Comparison of ENCODE assay signal across 8 cellular contexts in genomic region chr1:26900001-26900814, GRCh38. TPM values are rescaled to one million over a fixed set of nuclear protein-coding genes. Genes with fewer than 3 reads are reported as not detected.
DNase-seq lines count a peak whose midpoint lies in the region; ATAC-seq and TF ChIP-seq lines count a peak whose summit lies in the region.

Gene GPATCH3, minus strand, starts transcription at chr1:26900467. Its CDS starts 25 bp downstream, at chr1:26900442.

- POLR2A ChIA-PET in PC-9 (lab: Charles Lee; ENCODE audit: unreplicated experiment), result interaction anchor here (0.5 to 1.1 kb wide), 7 partner anchors 10 to 774 kb away, joined by 3 to 9 read pairs (median 5); partner anchors contain the start of genes GPN2 and ZDHHC18

- ATAC-seq in GM21367 (IDR thresholded peaks at IDR 0.05; ENCODE audit: unreplicated experiment), result peak; percentile 79
- ATAC-seq in activated T-cell treated with anti-CD3 and anti-CD28 coated beads, Interleukin-2, amount 50 U/mL, for 4 hours, result peak; percentile 95
- peak; percentile 94 for ATAC-seq in mucosa of descending colon

- H3K9me3 ChIP-seq in PC-9 (ENCODE audit: insufficient read depth, low read depth) (no peaks in the 10 kb centered on the region), mucosa of descending colon (no peaks in the 10 kb centered on the region)

- H3K36me3 ChIP-seq in PC-9 (ENCODE audit: low read depth), result no peaks in the 10 kb centered on the region
- H3K36me3 ChIP-seq in mucosa of descending colon (ENCODE audit: low read depth), result no peaks in the 10 kb centered on the region

- peaks cover 0 to 2% (median 0%) of the 10 kb centered on the region in 3 donors for H3K27me3 Mint-ChIP-seq in CD14-positive monocyte (ENCODE audit: low read depth in 3 of 3)
- H3K27me3 Mint-ChIP-seq in activated T-cell treated with anti-CD3 and anti-CD28 coated beads, Interleukin-2, amount 50 U/mL, for 4 hours (ENCODE audit: low read depth), result no peaks in the 10 kb centered on the region

- no peaks in the 10 kb centered on the region for H3K9me2 ChIP-seq in PC-9 (ENCODE audit: insufficient read depth)

- H3K27ac ChIP-seq in PC-9, result peak within 1 kb of the TSS; percentile 81

- peak within 1 kb of the TSS; percentile 88 for H3K4me3 ChIP-seq in Jurkat, Clone E6-1 (ENCODE audit: low read length)
- peak within 1 kb of the TSS; percentile 88 for H3K4me3 ChIP-seq in PC-9
- peak within 1 kb of the TSS; percentile 67 for H3K4me3 ChIP-seq in mucosa of descending colon

- intact Hi-C loops in CD14-positive monocyte (cut with micrococcal nuclease), result no loop called here
- intact Hi-C loops in PC-9 (cut with micrococcal nuclease; ENCODE audit: unreplicated experiment), result loop anchor here (2.0 kb wide), 1 partner anchor 21 kb away; the partner anchor contains the start of gene NUDC
- intact Hi-C loops in mucosa of descending colon (cut with DNase I, micrococcal nuclease), result no loop called here

- DNase-seq in CD14-positive monocyte (ENCODE audit: low spot score) (peak; percentile 87), PC-9 (peak; percentile 70 to 83), erythroblast (lab: John Stamatoyannopoulos, UW) (peak; percentile 92 to 96), mucosa of descending colon (peak; percentile 91 to 96 (median 93))
- peak; percentile 84 for DNase-seq in Jurkat, Clone E6-1 (ENCODE audit: low read depth, low spot score)
- DNase-seq in activated T-cell treated with anti-CD3 and anti-CD28 coated beads, Interleukin-2, amount 50 U/mL, for 4 hours, result peak; percentile 87
- DNase-seq in stimulated activated CD8-positive, alpha-beta memory T cell treated with anti-CD3 and anti-CD28 coated beads, Interleukin-2, amount 100 ng/mL, for 48 hours (ENCODE audit: low read depth in 2 of 2), result peak; percentile 77 to 82

- no peaks in the 10 kb centered on the region for H4K20me1 ChIP-seq in PC-9 (ENCODE audit: insufficient read depth)

- H3K4me3 Mint-ChIP-seq in CD14-positive monocyte, result peak within 1 kb of the TSS; percentile 94 to 99
- peak within 1 kb of the TSS; percentile 89 for H3K4me3 Mint-ChIP-seq in activated T-cell treated with anti-CD3 and anti-CD28 coated beads, Interleukin-2, amount 50 U/mL, for 4 hours

- peak within 1 kb of the TSS; percentile 84 for H3K4me2 ChIP-seq in PC-9

- TF ChIP-seq CTCF in CD14-positive monocyte (IDR thresholded peaks at IDR 0.05) (no peak), PC-9 (conservative IDR thresholded peaks at IDR 0.05) (no peak), mucosa of descending colon (IDR thresholded peaks at IDR 0.05) (no peak)

- peaks cover 15% of the 10 kb centered on the region; the same call in 1 of the 2 replicates for H3K4me1 ChIP-seq in PC-9 (replicated peaks; ENCODE audit: insufficient read depth)
- H3K4me1 ChIP-seq in mucosa of descending colon (ENCODE audit: low read depth), result peaks cover 21% of the 10 kb centered on the region

- peaks cover 21% of the 10 kb centered on the region for H3K4me1 Mint-ChIP-seq in CD14-positive monocyte
- H3K4me1 Mint-ChIP-seq in activated T-cell treated with anti-CD3 and anti-CD28 coated beads, Interleukin-2, amount 50 U/mL, for 4 hours (ENCODE audit: low read depth), result peaks cover 21% of the 10 kb centered on the region

- H3K79me2 ChIP-seq in PC-9 (ENCODE audit: low read depth), result peaks cover 22% of the 10 kb centered on the region

- H3K36me3 Mint-ChIP-seq in CD14-positive monocyte, result peaks cover 26 to 37% of the 10 kb centered on the region in 2 donors
- peaks cover 7% of the 10 kb centered on the region for H3K36me3 Mint-ChIP-seq in activated T-cell treated with anti-CD3 and anti-CD28 coated beads, Interleukin-2, amount 50 U/mL, for 4 hours (ENCODE audit: insufficient read depth)

- TF ChIP-seq POLR2A in erythroblast (IDR thresholded peaks at IDR 0.05; ENCODE audit: low read length), result peak; percentile 93

- CTCF ChIA-PET in PC-9 (lab: Charles Lee), result interaction anchor here (0.6 kb wide), 1 partner anchor 302 kb away, joined by 3 read pairs; no protein-coding TSS in a partner anchor

- H3K27me3 ChIP-seq in PC-9 (ENCODE audit: insufficient read depth, low read depth), result no peaks in the 10 kb centered on the region

- H3K27ac Mint-ChIP-seq in CD14-positive monocyte, result peak within 1 kb of the TSS; percentile 96 to 99 (median 98)

- H2AFZ ChIP-seq in PC-9, result peak within 1 kb of the TSS; percentile 91

- no TSS peak for BruUV-seq in PC-9 (replicated peaks; lab: Mats Ljungman, UMichigan)

- H3F3A ChIP-seq in PC-9 (ENCODE audit: insufficient read depth, low read depth), result peaks cover 13% of the 10 kb centered on the region; the same call in 1 of the 2 replicates

- no peaks in the 10 kb centered on the region for H3K9me3 Mint-ChIP-seq in CD14-positive monocyte
- no peaks in the 10 kb centered on the region for H3K9me3 Mint-ChIP-seq in activated T-cell treated with anti-CD3 and anti-CD28 coated beads, Interleukin-2, amount 50 U/mL, for 4 hours

RNA-seq across cellular contexts. Expression of gene GPATCH3, which starts in this region (rescaled TPM):
- polyA plus RNA-seq in CD14-positive monocyte, result 10 to 100 TPM; 10.7 to 11.8 TPM
- 14.7 TPM for polyA plus RNA-seq in Jurkat, Clone E6-1 (2012; ENCODE audit: insufficient read depth, insufficient read length)
- total RNA-seq in PC-9 (2021) (13.1 and 16.7 TPM in 2 replicates), mucosa of descending colon (10 to 100 TPM; 14.0 to 17.5 (median 14.5) TPM)
- total RNA-seq in activated T-cell treated with anti-CD3 and anti-CD28 coated beads, Interleukin-2, amount 50 U/mL, for 4 hours, result 10 to 100 TPM; 20.1 to 21.8 (median 20.2) TPM

Comparison
In these comparisons a context has a peak if more than half of its experiments do, and no peak if none do; other contexts are left out.
1. Peak in every context shown above with its lines: DNase-seq, ATAC-seq, H3K4me3 ChIP-seq and H3K27ac ChIP-seq.